ENCODE assay signal across 8 cellular contexts in the genomic region with DNA sequence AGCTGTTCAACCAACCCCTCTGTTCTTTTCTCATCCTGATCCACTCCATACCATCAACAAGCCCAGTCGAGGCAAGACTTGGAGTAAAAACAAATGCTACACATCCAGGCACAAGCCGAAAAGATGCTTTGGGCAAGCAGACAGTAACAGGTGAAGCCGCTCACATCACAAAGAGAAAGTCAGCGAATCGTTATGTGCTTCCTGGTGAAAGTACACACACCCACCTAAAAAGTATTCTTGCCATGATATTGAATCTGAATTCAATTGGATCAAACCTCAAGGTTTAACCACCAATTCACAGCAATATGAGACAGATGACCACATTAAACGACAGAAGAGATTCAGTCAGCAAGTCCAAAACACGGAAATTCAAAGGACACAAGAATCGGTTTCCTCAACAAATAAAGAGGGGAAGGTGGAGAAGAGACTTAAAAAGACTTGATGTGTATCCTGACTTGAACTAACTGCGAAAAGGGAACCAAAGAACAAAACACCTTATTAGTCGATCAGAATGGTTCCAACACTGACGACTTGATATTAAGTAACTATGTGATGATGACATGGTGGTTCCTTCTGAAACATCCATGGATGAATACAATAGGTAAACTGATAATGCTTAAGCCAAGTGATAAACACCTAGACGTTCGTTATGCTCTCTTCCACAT. TPM values are rescaled to one million over a fixed set of nuclear protein-coding genes. Genes with fewer than 3 reads are reported as not detected.
DNase-seq lines count a peak whose midpoint lies in the region; ATAC-seq and TF ChIP-seq lines count a peak whose summit lies in the region.

No MANE protein-coding gene starts in this region.

- H3K4me3 Mint-ChIP-seq in activated CD4-positive, alpha-beta memory T cell treated with anti-CD3 and anti-CD28 coated beads, Interleukin-2, amount 10 ng/mL, durations not matched to agents 7 days and 5 days: peak overlapping the region; percentile 92

- peaks cover 8% of the 10 kb centered on the region for H3K27me3 Mint-ChIP-seq in activated CD4-positive, alpha-beta memory T cell treated with anti-CD3 and anti-CD28 coated beads, Interleukin-2, amount 10 ng/mL, durations not matched to agents 7 days and 5 days

- H3K4me1 Mint-ChIP-seq in activated CD4-positive, alpha-beta memory T cell treated with anti-CD3 and anti-CD28 coated beads, Interleukin-2, amount 10 ng/mL, durations not matched to agents 7 days and 5 days: peaks cover 42% of the 10 kb centered on the region

- no peak for TF ChIP-seq CTCF in omental fat pad (IDR thresholded peaks at IDR 0.05)

- peaks cover 30% of the 10 kb centered on the region for H3K36me3 Mint-ChIP-seq in activated CD4-positive, alpha-beta memory T cell treated with anti-CD3 and anti-CD28 coated beads, Interleukin-2, amount 10 ng/mL, durations not matched to agents 7 days and 5 days (ENCODE audit: low read depth)

- CTCF ChIA-PET in activated CD4-positive, alpha-beta memory T cell treated with anti-CD3 and anti-CD28 coated beads, Interleukin-2, amount 10 ng/mL, durations not matched to agents 7 days and 5 days (lab: Charles Lee): interaction anchor here (0.6 to 1.0 kb wide), 2 partner anchors 115 to 751 kb away, joined by 3 read pairs; a partner anchor contains a TSS

- peak; percentile 10 for ATAC-seq in omental fat pad (ENCODE audit: low FRiP score)
- no peak for ATAC-seq in GM18519 (IDR thresholded peaks at IDR 0.05; ENCODE audit: low FRiP score, unreplicated experiment)

- peak overlapping the region; percentile 95 for H3K27ac Mint-ChIP-seq in activated CD4-positive, alpha-beta memory T cell treated with anti-CD3 and anti-CD28 coated beads, Interleukin-2, amount 10 ng/mL, durations not matched to agents 7 days and 5 days

- POLR2A ChIA-PET in activated CD4-positive, alpha-beta memory T cell treated with anti-CD3 and anti-CD28 coated beads, Interleukin-2, amount 10 ng/mL, durations not matched to agents 7 days and 5 days (lab: Charles Lee): interaction anchor here (0.7 to 3.7 kb wide), 20 partner anchors 8 to 1341 kb away, joined by 3 to 21 read pairs (median 4); a partner anchor contains a TSS

- H3K9me3 Mint-ChIP-seq in activated CD4-positive, alpha-beta memory T cell treated with anti-CD3 and anti-CD28 coated beads, Interleukin-2, amount 10 ng/mL, durations not matched to agents 7 days and 5 days: peaks cover 4% of the 10 kb centered on the region

- DNase-seq in DMS 273 (lab: John Stamatoyannopoulos, UW; ENCODE audit: unreplicated experiment) (peak; percentile 43), DMS 273 treated with DMSO at 0.1 percent for 48 hours (lab: John Stamatoyannopoulos, UW) (no peak), HT-29 (ENCODE audit: low spot score) (peak; percentile 58), fibroblast of peridontal ligament (ENCODE audit: extremely low read depth) (peak; percentile 50), omental fat pad (ENCODE audit: low spot score) (no peak), ecto neural progenitor cell (ENCODE audit: low spot score) (no peak)
- peak; percentile 28 for DNase-seq in activated CD4-positive, alpha-beta memory T cell treated with anti-CD3 and anti-CD28 coated beads, Interleukin-2, amount 10 ng/mL, durations not matched to agents 7 days and 5 days

RNA-seq across cellular contexts. Expression of a gene that starts 1.1 kb away (rescaled TPM):
- 7.0 and 9.7 TPM in 2 replicates for total RNA-seq in HT-29 (2014; rRNA removed; shearing (Covaris generic))
- total RNA-seq in activated CD4-positive, alpha-beta memory T cell treated with anti-CD3 and anti-CD28 coated beads, Interleukin-2, amount 10 ng/mL, durations not matched to agents 7 days and 5 days: 10 to 100 TPM; 30.7 to 34.8 TPM
- 10 to 100 TPM in 1 of 4 donors, 1 to 10 TPM in 3; 6.0 to 18.1 (median 7.5) TPM for total RNA-seq in omental fat pad

Comparison
In these comparisons a context has a peak if more than half of its experiments do, and no peak if none do; other contexts are left out.
1. DNase-seq: peak in DMS 273 (single experiment), HT-29 (single experiment), activated CD4-positive, alpha-beta memory T cell treated with anti-CD3 and anti-CD28 coated beads, Interleukin-2, amount 10 ng/mL, durations not matched to agents 7 days and 5 days (single experiment) and fibroblast of peridontal ligament (single experiment); none in DMS 273 treated with DMSO at 0.1 percent for 48 hours (single experiment), omental fat pad (single experiment) and ecto neural progenitor cell (single experiment).